In the genomic region with DNA sequence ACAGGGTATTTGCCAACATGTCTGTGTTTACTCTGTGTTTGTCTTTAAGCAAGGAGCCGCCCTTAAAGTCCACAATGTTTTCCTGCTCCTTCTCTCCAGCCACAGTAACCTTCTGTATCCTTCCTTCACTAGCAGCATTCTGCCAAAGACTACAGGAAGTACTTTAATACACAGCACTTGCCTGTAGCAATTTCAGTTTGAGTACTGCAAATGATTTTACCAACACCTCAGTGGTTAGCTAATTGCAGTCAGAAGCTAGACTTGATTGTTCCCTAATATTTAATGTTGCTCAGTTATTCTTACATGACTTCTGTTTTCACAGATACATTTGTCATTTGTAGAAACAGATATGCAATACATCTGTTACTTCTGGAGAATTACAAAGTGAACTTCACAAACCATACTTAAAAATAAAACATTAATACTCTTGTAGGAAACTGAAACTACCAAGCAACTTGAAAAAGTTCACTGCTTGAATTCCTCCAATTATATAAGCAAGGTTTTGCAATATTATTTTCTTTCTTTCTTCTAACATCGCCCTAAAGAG, we compare ENCODE assay signal across 8 cellular contexts.
DNase-seq lines count a peak whose midpoint lies in the region; ATAC-seq and TF ChIP-seq lines count a peak whose summit lies in the region.

No MANE protein-coding gene starts in this region.

- no peaks in the 10 kb centered on the region for H3K27me3 Mint-ChIP-seq in activated T-cell treated with anti-CD3 and anti-CD28 coated beads, Interleukin-2, amount 50 U/mL, for 72 hours (ENCODE audit: low read depth)
- H3K27me3 Mint-ChIP-seq in stimulated activated memory B cell treated with anti-CD40 and anti-IgM and Interleukin-4, amounts not matched to agents 10 μg/mL and 1 μg/mL and 100 μg/mL, for 72 hours, result no peaks in the 10 kb centered on the region

- peak overlapping the region; percentile 5 for H3K4me3 ChIP-seq in fibroblast of villous mesenchyme (ENCODE audit: low read depth, low read length)

- peaks cover 0 to 2% of the 10 kb centered on the region in 2 donors for H3K9me3 Mint-ChIP-seq in activated T-cell treated with anti-CD3 and anti-CD28 coated beads, Interleukin-2, amount 50 U/mL, for 72 hours
- H3K9me3 Mint-ChIP-seq in stimulated activated memory B cell treated with anti-CD40 and anti-IgM and Interleukin-4, amounts not matched to agents 10 μg/mL and 1 μg/mL and 100 μg/mL, for 72 hours, result no peaks in the 10 kb centered on the region

- peaks cover 26% of the 10 kb centered on the region for H3K4me1 Mint-ChIP-seq in activated T-cell treated with anti-CD3 and anti-CD28 coated beads, Interleukin-2, amount 50 U/mL, for 72 hours (ENCODE audit: low read depth)
- peaks cover 72% of the 10 kb centered on the region for H3K4me1 Mint-ChIP-seq in stimulated activated memory B cell treated with anti-CD40 and anti-IgM and Interleukin-4, amounts not matched to agents 10 μg/mL and 1 μg/mL and 100 μg/mL, for 72 hours

- no peak for TF ChIP-seq CTCF in fibroblast of villous mesenchyme (IDR thresholded peaks at IDR 0.05; ENCODE audit: insufficient read depth, low read depth, low read length)

- peak overlapping the region; percentile 20 for H3K27ac Mint-ChIP-seq in activated T-cell treated with anti-CD3 and anti-CD28 coated beads, Interleukin-2, amount 50 U/mL, for 72 hours
- peak overlapping the region; percentile 78 for H3K27ac Mint-ChIP-seq in stimulated activated memory B cell treated with anti-CD40 and anti-IgM and Interleukin-4, amounts not matched to agents 10 μg/mL and 1 μg/mL and 100 μg/mL, for 72 hours

- no peak for DNase-seq in activated T-cell treated with anti-CD3 and anti-CD28 coated beads, Interleukin-2, amount 50 U/mL, for 72 hours
- DNase-seq in activated T-cell treated with anti-CD3 and anti-CD28 coated beads for 4 hours, result no peak
- peak; percentile 38 for DNase-seq in RPMI8226
- peak; percentile 62 for DNase-seq in fibroblast of villous mesenchyme (ENCODE audit: low read depth)
- no peak for DNase-seq in NCI-H1048 (lab: John Stamatoyannopoulos, UW)
- DNase-seq in activated gamma-delta T cell (lab: John Stamatoyannopoulos, UW), result no peak

- ATAC-seq in activated T-cell treated with anti-CD3 and anti-CD28 coated beads, Interleukin-2, amount 50 U/mL, for 72 hours (replicated peaks in 1 of 2), result peak in 1 of 2 donors; percentile 48
- ATAC-seq in HG02970 (IDR thresholded peaks at IDR 0.05; ENCODE audit: low FRiP score, unreplicated experiment), result peak; percentile 57
- peak; percentile 80 for ATAC-seq in stimulated activated memory B cell treated with anti-CD40 and anti-IgM and Interleukin-4, amounts not matched to agents 10 μg/mL and 1 μg/mL and 100 μg/mL, for 72 hours

- H3K36me3 Mint-ChIP-seq in activated T-cell treated with anti-CD3 and anti-CD28 coated beads, Interleukin-2, amount 50 U/mL, for 72 hours (ENCODE audit: insufficient read depth in 2 of 2), result peaks cover 2 to 9% of the 10 kb centered on the region in 2 donors
- peaks cover 30% of the 10 kb centered on the region for H3K36me3 Mint-ChIP-seq in stimulated activated memory B cell treated with anti-CD40 and anti-IgM and Interleukin-4, amounts not matched to agents 10 μg/mL and 1 μg/mL and 100 μg/mL, for 72 hours

- H3K4me3 Mint-ChIP-seq in activated T-cell treated with anti-CD3 and anti-CD28 coated beads, Interleukin-2, amount 50 U/mL, for 72 hours, result peak overlapping the region in 1 of 2 donors; percentile 4
- peak overlapping the region; percentile 63 for H3K4me3 Mint-ChIP-seq in stimulated activated memory B cell treated with anti-CD40 and anti-IgM and Interleukin-4, amounts not matched to agents 10 μg/mL and 1 μg/mL and 100 μg/mL, for 72 hours

Comparison
In these comparisons a context has a peak if more than half of its experiments do, and no peak if none do; other contexts are left out.
1. DNase-seq: peak in RPMI8226 (single experiment) and fibroblast of villous mesenchyme (single experiment); none in activated T-cell treated with anti-CD3 and anti-CD28 coated beads, Interleukin-2, amount 50 U/mL, for 72 hours (0 of 2), activated T-cell treated with anti-CD3 and anti-CD28 coated beads for 4 hours (single experiment), NCI-H1048 (single experiment) and activated gamma-delta T cell (single experiment).